ENCODE assay signal across 11 cellular contexts in the genomic region with DNA sequence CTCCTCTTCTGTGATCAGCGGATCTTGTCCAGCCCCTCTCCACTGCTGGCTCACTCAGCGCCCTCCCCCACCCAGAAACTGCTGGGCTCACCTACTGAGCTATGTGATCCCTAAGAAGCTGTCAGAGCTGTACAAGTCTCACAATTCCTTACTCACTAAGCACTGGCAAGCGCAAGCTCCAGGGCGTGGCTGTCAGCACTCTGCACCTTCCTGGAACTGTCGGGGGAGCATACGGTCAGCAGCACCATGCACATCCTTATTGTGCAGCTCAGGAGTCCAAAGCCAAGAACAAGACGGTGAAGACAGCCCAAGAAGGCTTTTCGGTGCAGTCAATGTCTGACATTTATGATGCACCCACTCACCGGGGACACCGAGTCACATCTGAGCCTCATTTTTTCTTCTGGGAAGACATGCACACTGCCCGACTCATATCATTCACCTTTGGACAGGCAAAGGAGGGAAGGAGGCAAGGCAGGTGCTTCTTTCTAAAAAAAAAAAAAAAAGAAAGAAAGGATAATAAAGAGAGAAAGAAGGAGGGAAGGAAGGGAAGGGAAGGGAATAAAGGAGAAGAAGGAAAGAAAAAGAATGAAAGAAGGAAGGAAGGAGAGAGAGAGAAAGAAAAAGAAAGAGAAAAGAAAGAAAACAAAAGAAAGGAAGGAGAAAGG. TPM values are rescaled to one million over a fixed set of nuclear protein-coding genes. Genes with fewer than 3 reads are reported as not detected.
DNase-seq lines count a peak whose midpoint lies in the region; ATAC-seq, FAIRE-seq and TF ChIP-seq lines count a peak whose summit lies in the region.
"Had no signal": no experiment of that assay in that cellular context is flagged by ENCODE, and none has a peak within 500 bp of the region (broad histone marks: within the 10 kb centered on the region; RNA-seq: fewer than 3 reads in every experiment).

No MANE protein-coding gene starts in this region.

- H3K14ac ChIP-seq in trophoblast cell (ENCODE audit: low read length), result peak overlapping the region; percentile 4

- peak overlapping the region; percentile 70 for H2BK12ac ChIP-seq in trophoblast cell (ENCODE audit: low read length)

- no peak overlapping the region for H3K4me2 ChIP-seq in trophoblast cell (ENCODE audit: low read length)

- FAIRE-seq in H54 (lab: Jason Lieb, UNC), result no peak

- H2AFZ ChIP-seq in trophoblast cell (ENCODE audit: insufficient read depth, low read length, poor library complexity), result no peak overlapping the region

- H3K79me2 ChIP-seq in trophoblast cell (ENCODE audit: control insufficient read depth, insufficient read depth, low read length, poor library complexity), result no peaks in the 10 kb centered on the region

- peak; percentile 79 for ATAC-seq in RWPE2 (ENCODE audit: low read depth)

- H2AK5ac ChIP-seq in trophoblast cell (ENCODE audit: low read length), result no peak overlapping the region

- H4K12ac ChIP-seq in trophoblast cell (ENCODE audit: low read depth, low read length), result no peak overlapping the region

- no peaks in the 10 kb centered on the region for H3K9me3 ChIP-seq in RWPE2 (ENCODE audit: severe bottlenecking)
- no peaks in the 10 kb centered on the region for H3K9me3 ChIP-seq in trophoblast cell (ENCODE audit: insufficient read depth, low read depth, low read length)

- H3K36me3 ChIP-seq in RWPE2 (ENCODE audit: low read depth) (no peaks in the 10 kb centered on the region), trophoblast cell (ENCODE audit: control insufficient read depth in 1 of 2, insufficient read depth in 2 of 2, low read length in 2 of 2) (no peaks in the 10 kb centered on the region)

- no peak overlapping the region for H4K8ac ChIP-seq in trophoblast cell (ENCODE audit: low read depth, low read length)

- TF ChIP-seq CTCF in RWPE2 (IDR thresholded peaks at IDR 0.05; ENCODE audit: poor library complexity, severe bottlenecking), result no peak
- TF ChIP-seq CTCF in fibroblast of mammary gland (conservative IDR thresholded peaks at IDR 0.05; ENCODE audit: control insufficient read depth, insufficient read depth, low read depth, low read length), result no peak

- peaks cover 5% of the 10 kb centered on the region for H3K79me1 ChIP-seq in trophoblast cell (ENCODE audit: low read length)

- no peak for TF ChIP-seq POLR2A in H54 (IDR thresholded peaks at IDR 0.05; ENCODE audit: low read depth, low read length)

- H4K91ac ChIP-seq in trophoblast cell (ENCODE audit: low read depth, low read length), result no peak overlapping the region

- H2BK120ac ChIP-seq in trophoblast cell (ENCODE audit: insufficient read depth, low read length, poor library complexity), result no peak overlapping the region

- no peak overlapping the region for H3K9ac ChIP-seq in trophoblast cell (ENCODE audit: low read length)

- H3K27ac ChIP-seq in RWPE2 (ENCODE audit: poor library complexity, severe bottlenecking) (peak overlapping the region; percentile 82), trophoblast cell (ENCODE audit: low read depth, low read length) (no peak overlapping the region)

- DNase-seq in COLO668 (lab: John Stamatoyannopoulos, UW; ENCODE audit: unreplicated experiment) (peak; percentile 18), RWPE2 (ENCODE audit: low spot score) (no peak), fibroblast of mammary gland (ENCODE audit: low read depth) (peak; percentile 68), trophoblast cell (no peak), NCI-H1417 treated with DMSO at 0.1 percent for 48 hours (lab: John Stamatoyannopoulos, UW) (no peak), NCI-H82 treated with DMSO at 0.1 percent for 48 hours (lab: John Stamatoyannopoulos, UW; ENCODE audit: unreplicated experiment) (no peak), T-helper 1 cell (no peak), H54 (ENCODE audit: insufficient read length, low spot score) (no peak)
- DNase-seq: amygdala; dermis blood vessel endothelial cell; stimulated activated CD8-positive, alpha-beta memory T cell treated with anti-CD3 and anti-CD28 coated beads, Interleukin-4, amount 100 ng/mL, for 48 hours had no signal

- H3K4me3 ChIP-seq in RWPE2 (ENCODE audit: severe bottlenecking), result no peak overlapping the region
- H3K4me3 ChIP-seq in fibroblast of mammary gland (ENCODE audit: control insufficient read depth, low read depth, low read length), result no peak overlapping the region
- no peak overlapping the region for H3K4me3 ChIP-seq in trophoblast cell (ENCODE audit: low read depth, low read length)

- peaks cover 25% of the 10 kb centered on the region for H3K4me1 ChIP-seq in RWPE2 (ENCODE audit: insufficient read depth, poor library complexity, severe bottlenecking)
- peaks cover 3 to 11% of the 10 kb centered on the region in 2 experiments for H3K4me1 ChIP-seq in trophoblast cell (ENCODE audit: control insufficient read depth in 1 of 2, insufficient read depth in 2 of 2, low read length in 2 of 2)

- H3K27me3 ChIP-seq in RWPE2 (ENCODE audit: insufficient read depth, poor library complexity, severe bottlenecking) (no peaks in the 10 kb centered on the region), trophoblast cell (ENCODE audit: insufficient read depth, low read length) (no peaks in the 10 kb centered on the region)

- H3K4ac ChIP-seq in trophoblast cell (ENCODE audit: low read depth, low read length), result no peak overlapping the region

- no peak overlapping the region for H3K23ac ChIP-seq in trophoblast cell (ENCODE audit: low read length)

- no peak overlapping the region for H3K18ac ChIP-seq in trophoblast cell (ENCODE audit: low read length)

- WGBS in trophoblast cell (ENCODE audit: extremely low coverage, insufficient coverage, insufficient read length), result no CpG with 5 or more reads among the region's 11 CpGs

- H2BK5ac ChIP-seq in trophoblast cell (ENCODE audit: low read depth, low read length, poor library complexity), result no peak overlapping the region

RNA-seq across cellular contexts. Expression of a gene that starts 56.3 kb away (rescaled TPM):
- polyA plus RNA-seq in trophoblast cell (2013), result 3.3 and 3.7 TPM in 2 replicates

Comparison
In these comparisons a context has a peak if more than half of its experiments do, and no peak if none do; other contexts are left out.
1. DNase-seq: peak in COLO668 (single experiment) and fibroblast of mammary gland (single experiment); none in RWPE2 (single experiment), trophoblast cell (0 of 2), NCI-H1417 treated with DMSO at 0.1 percent for 48 hours (single experiment), NCI-H82 treated with DMSO at 0.1 percent for 48 hours (single experiment), T-helper 1 cell (0 of 5) and H54 (single experiment).